28 cellular contexts compared by ENCODE assay signal in genomic region chr1:22893292-22893691, GRCh38.
"Had no signal": no experiment of that assay in that cellular context is flagged by ENCODE, and none has a peak within 500 bp of the region (broad histone marks: within the 10 kb centered on the region; RNA-seq: fewer than 3 reads in every experiment).

No MANE protein-coding gene starts in this region.

- FAIRE-seq: endometrium, kidney had no signal

- H3K27ac ChIP-seq: colonic mucosa, epithelial cell of prostate, esophagus squamous epithelium, gastrocnemius medialis, heart left ventricle, hepatocyte, left ventricle myocardium inferior, lower lobe of right lung had no signal

- H3K4me1 ChIP-seq: colonic mucosa, esophagus squamous epithelium, gastrocnemius medialis, heart left ventricle, left ventricle myocardium inferior, lower lobe of right lung had no signal

- H3K79me2 ChIP-seq: hepatocyte had no signal

- DNase-seq: colonic mucosa; cortex of kidney; effector CD8-positive, alpha-beta T cell; effector memory CD8-positive, alpha-beta T cell; endodermal cell; erythroblast; esophagus squamous epithelium; foreskin fibroblast; foreskin melanocyte; gastrocnemius medialis; heart left ventricle; hypothalamus; immature natural killer cell; islet precursor cell; kidney; kidney glomerular epithelial cell; left colon; left ventricle myocardium inferior; lower lobe of right lung; mesenchymal stem cell; mucosa of descending colon; naive B cell; naive thymus-derived CD8-positive, alpha-beta T cell had no signal

- H3K4me2 ChIP-seq: hepatocyte had no signal

- ATAC-seq: effector memory CD8-positive, alpha-beta T cell; esophagus mucosa; gastrocnemius medialis; heart left ventricle; left colon; left lobe of liver; lower lobe of right lung; mucosa of descending colon; naive thymus-derived CD8-positive, alpha-beta T cell had no signal

- H3K27me3 ChIP-seq: colonic mucosa, gastrocnemius medialis, hepatocyte had no signal

- H3K4me3 ChIP-seq: colonic mucosa, esophagus squamous epithelium, gastrocnemius medialis, heart left ventricle, hepatocyte, left ventricle myocardium inferior, lower lobe of right lung, mucosa of descending colon had no signal

- H3K36me3 ChIP-seq: colonic mucosa, esophagus squamous epithelium, gastrocnemius medialis, lower lobe of right lung had no signal

- H3K9me3 ChIP-seq: colonic mucosa, esophagus squamous epithelium, gastrocnemius medialis, heart left ventricle, left ventricle myocardium inferior, lower lobe of right lung, mucosa of descending colon had no signal

- H2AFZ ChIP-seq: hepatocyte had no signal
